ENCODE assay signal across 18 cellular contexts in the genomic region with DNA sequence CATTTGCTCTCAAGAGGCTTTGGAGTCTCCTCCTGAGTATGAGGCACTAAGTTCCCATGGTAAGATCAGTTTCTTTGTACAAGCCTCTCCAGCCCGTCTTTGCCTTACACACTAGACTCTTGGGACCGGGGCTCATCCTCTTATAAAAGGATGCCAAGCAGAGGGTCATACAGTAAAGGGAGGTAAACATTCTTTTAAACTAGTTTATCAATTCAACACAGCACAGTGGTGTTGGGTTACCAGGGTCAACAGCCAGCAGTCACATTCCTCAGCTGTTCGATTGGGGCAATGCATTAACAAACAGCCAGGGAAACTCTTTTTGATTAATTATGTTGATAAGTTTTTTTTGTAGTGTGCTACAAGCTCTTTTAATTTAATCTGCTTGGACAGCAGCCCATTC. TPM values are rescaled to one million over a fixed set of nuclear protein-coding genes. Genes with fewer than 3 reads are reported as not detected.
DNase-seq lines count a peak whose midpoint lies in the region; ATAC-seq, FAIRE-seq and TF ChIP-seq lines count a peak whose summit lies in the region.
"Had no signal": no experiment of that assay in that cellular context is flagged by ENCODE, and none has a peak within 500 bp of the region (broad histone marks: within the 10 kb centered on the region; RNA-seq: fewer than 3 reads in every experiment).

No MANE protein-coding gene starts in this region.

- intact Hi-C loops in body of pancreas (cut with DNase I) (no loop called here), pancreas (cut with DNase I) (no loop called here)

- H3K27ac ChIP-seq in body of pancreas, result peak overlapping the region in 1 of 4 donors; percentile 50
- no peak overlapping the region for H3K27ac ChIP-seq in pancreas
- H3K27ac ChIP-seq: HL-60, KMS-11, SK-N-MC had no signal

- no peak for FAIRE-seq in pancreas (lab: Jason Lieb, UNC)
- FAIRE-seq: GM19239 had no signal

- H3K9me3 ChIP-seq in body of pancreas (no peaks in the 10 kb centered on the region), pancreas (no peaks in the 10 kb centered on the region)

- TF ChIP-seq CTCF in body of pancreas (IDR thresholded peaks at IDR 0.05), result peak in 1 of 7 experiments; percentile 2
- TF ChIP-seq CTCF in pancreas (IDR thresholded peaks at IDR 0.05), result no peak

- H3K4me3 ChIP-seq in body of pancreas (no peak overlapping the region), pancreas (no peak overlapping the region)
- H3K4me3 ChIP-seq: SK-N-MC had no signal

- H3K36me3 ChIP-seq in body of pancreas (replicated peaks in 1 of 2; ENCODE audit: insufficient read depth in 1 of 2, low read depth in 2 of 2) (no peaks in the 10 kb centered on the region), pancreas (no peaks in the 10 kb centered on the region)

- ATAC-seq in body of pancreas (peak; percentile 60), pancreas (peak in 3 of 4 donors; percentile 49 to 85 (median 53)), GM21528 (IDR thresholded peaks at IDR 0.05; ENCODE audit: low FRiP score, unreplicated experiment) (no peak), GM18873 (IDR thresholded peaks at IDR 0.05; ENCODE audit: low FRiP score, unreplicated experiment) (no peak)

- peaks cover 12% of the 10 kb centered on the region for H3K4me1 ChIP-seq in body of pancreas
- no peaks in the 10 kb centered on the region for H3K4me1 ChIP-seq in pancreas

- DNase-seq in HuH-7 (ENCODE audit: low spot score), result peak; percentile 38
- peak; percentile 18 for DNase-seq in OCI-M2 (lab: John Stamatoyannopoulos, UW; ENCODE audit: unreplicated experiment)
- no peak for DNase-seq in body of pancreas
- DNase-seq in pancreas, result peak in 1 of 6 donors; percentile 13
- no peak for DNase-seq in NCI-H526 (lab: John Stamatoyannopoulos, UW)
- no peak for DNase-seq in NCI-H1092 (lab: John Stamatoyannopoulos, UW)
- DNase-seq: COR-L47, DMS53, HCEC 1CT, NCI-H187, NCI-H446, T-helper 1 cell had no signal

- WGBS in body of pancreas, 2 donors, result 26 to 30% methylated on average over 3 of the region's 3 CpGs
- 33 to 34% methylated on average over 3 of the region's 3 CpGs for WGBS in pancreas, 2 donors

- H3K27me3 ChIP-seq in body of pancreas (no peaks in the 10 kb centered on the region), pancreas (no peaks in the 10 kb centered on the region)

- no peak for TF ChIP-seq POLR2A in body of pancreas (IDR thresholded peaks at IDR 0.05)

RNA-seq across cellular contexts. Expression of a gene that starts 37.8 kb away (rescaled TPM):
- total RNA-seq in body of pancreas, result 10 to 100 TPM; 33.5 to 37.9 TPM
- 10 to 100 TPM; 17.6 to 29.1 (median 20.5) TPM for total RNA-seq in pancreas
- polyA plus RNA-seq in pancreas, result 10 to 100 TPM; 38.2 to 71.2 TPM

Comparison
In these comparisons a context has a peak if more than half of its experiments do, and no peak if none do; other contexts are left out.
1. DNase-seq: peak in HuH-7 (single experiment) and OCI-M2 (single experiment); none in body of pancreas (0 of 4), NCI-H526 (0 of 2) and NCI-H1092 (single experiment).
2. ATAC-seq: peak in body of pancreas (single experiment) and pancreas (3 of 4); none in GM21528 (single experiment) and GM18873 (single experiment).